In genomic region chr19:39397360-39398296, GRCh38 we compare ENCODE assay signal across 8 cellular contexts. TPM values are rescaled to one million over a fixed set of nuclear protein-coding genes. Genes with fewer than 3 reads are reported as not detected.
DNase-seq lines count a peak whose midpoint lies in the region; ATAC-seq and TF ChIP-seq lines count a peak whose summit lies in the region.

No MANE protein-coding gene starts in this region.

- peak; percentile 52 for ATAC-seq in T-helper 17 cell
- ATAC-seq in aorta (ENCODE audit: low FRiP score): peak; percentile 88

- peak overlapping the region; percentile 99 for H3K27ac Mint-ChIP-seq in T-helper 17 cell

- H3K27me3 ChIP-seq in left ventricle myocardium inferior (ENCODE audit: low read depth) (no peaks in the 10 kb centered on the region), aorta (ENCODE audit: control insufficient read depth in 1 of 2, insufficient read depth in 2 of 2, low read length in 1 of 2) (no peaks in the 10 kb centered on the region)

- WGBS in aorta, 2 donors: 23 to 28% methylated on average over 15 to 17 of the region's 17 CpGs

- H3K4me1 Mint-ChIP-seq in T-helper 17 cell: peaks cover 43% of the 10 kb centered on the region

- peaks cover 35% of the 10 kb centered on the region for H3K36me3 ChIP-seq in left ventricle myocardium inferior
- H3K36me3 ChIP-seq in aorta (ENCODE audit: control insufficient read depth in 1 of 2, insufficient read depth in 2 of 2, low read length in 1 of 2): no peaks in the 10 kb centered on the region

- H3K27me3 Mint-ChIP-seq in T-helper 17 cell: no peaks in the 10 kb centered on the region

- H3K27ac ChIP-seq in left ventricle myocardium inferior (replicated peaks) (peak overlapping the region; percentile 88), aorta (ENCODE audit: low read depth in 1 of 2, low read length in 2 of 2) (peak overlapping the region in 1 of 2 donors; percentile 86)

- H3K4me3 ChIP-seq in left ventricle myocardium inferior: peak overlapping the region; percentile 14
- H3K4me3 ChIP-seq in aorta (ENCODE audit: low read length in 2 of 2): no peak overlapping the region

- H3K9me3 ChIP-seq in T-helper 17 cell (ENCODE audit: control insufficient read depth, low read length, poor library complexity, severe bottlenecking) (no peaks in the 10 kb centered on the region), left ventricle myocardium inferior (replicated peaks) (no peaks in the 10 kb centered on the region), aorta (ENCODE audit: control insufficient read depth, low read length) (no peaks in the 10 kb centered on the region)

- DNase-seq in COR-L47 (lab: John Stamatoyannopoulos, UW) (peak; percentile 67), GOT3 (lab: John Stamatoyannopoulos, UW) (peak; percentile 66), NCI-H1436 treated with DMSO at 0.1 percent for 48 hours (lab: John Stamatoyannopoulos, UW) (peak; percentile 41), T-helper 17 cell (peak; percentile 85 to 94 (median 89)), amniotic epithelial cell (ENCODE audit: low read depth) (peak; percentile 69), left ventricle myocardium inferior (peak; percentile 91), retina (peak; percentile 82), aorta (peak; percentile 94 to 97)

- H3K36me3 Mint-ChIP-seq in T-helper 17 cell (ENCODE audit: low read depth): no peaks in the 10 kb centered on the region

- TF ChIP-seq CTCF in left ventricle myocardium inferior (IDR thresholded peaks at IDR 0.05; ENCODE audit: borderline replicate concordance): peak; percentile 99

- H3K4me1 ChIP-seq in left ventricle myocardium inferior (peaks cover 43% of the 10 kb centered on the region), aorta (ENCODE audit: control insufficient read depth in 1 of 2, insufficient read depth in 2 of 2, low read length in 2 of 2) (no peaks in the 10 kb centered on the region)

- peak overlapping the region; percentile 71 for H3K4me3 Mint-ChIP-seq in T-helper 17 cell

- intact Hi-C loops in left ventricle myocardium inferior (cut with micrococcal nuclease) (no loop called here), aorta (cut with DNase I) (loop anchor here (1.0 to 5.0 kb wide), 3 partner anchors 13 to 135 kb away; partner anchors contain the start of genes EID2B (in 1 of the 2) and PLEKHG2 (in 1 of the 2))

RNA-seq across cellular contexts. Expression of gene MED29, which starts 6.5 kb away (rescaled TPM):
- 10 to 100 TPM; 43.4 to 43.6 TPM for total RNA-seq in T-helper 17 cell
- 25.7 TPM for total RNA-seq in left ventricle myocardium inferior
- total RNA-seq in aorta: 10 to 100 TPM; 28.9 to 35.1 TPM
- polyA plus RNA-seq in aorta: 10 to 100 TPM; 26.0 to 29.7 TPM

RNA-seq across cellular contexts. Expression of gene PAF1, which starts 6.7 kb away (rescaled TPM):
- 100 to 1,000 TPM; 113 to 127 TPM for total RNA-seq in T-helper 17 cell
- total RNA-seq in left ventricle myocardium inferior: 33.2 TPM
- total RNA-seq in aorta: 10 to 100 TPM; 33.9 to 34.5 TPM
- polyA plus RNA-seq in aorta: 10 to 100 TPM; 27.7 to 43.8 TPM

RNA-seq across cellular contexts. Expression of gene ZFP36, which starts 9.0 kb away (rescaled TPM):
- total RNA-seq in T-helper 17 cell (1,000 to 10,000 TPM; 1,082 to 1,318 TPM), left ventricle myocardium inferior (34.8 TPM), aorta (100 to 1,000 TPM; 205 to 955 TPM)
- 100 to 1,000 TPM; 124 to 360 TPM for polyA plus RNA-seq in aorta

RNA-seq across cellular contexts. Expression of gene PLEKHG2, which starts 14.8 kb away (rescaled TPM):
- total RNA-seq in T-helper 17 cell: 100 to 1,000 TPM; 119 to 129 TPM
- total RNA-seq in left ventricle myocardium inferior: 14.1 TPM
- 10 to 100 TPM; 86.4 to 98.1 TPM for total RNA-seq in aorta
- 10 to 100 TPM; 15.3 to 74.4 TPM for polyA plus RNA-seq in aorta

RNA-seq across cellular contexts. Expression of gene RPS16, which starts 38.1 kb away (rescaled TPM):
- total RNA-seq in T-helper 17 cell (1,000 to 10,000 TPM; 3,790 to 3,904 TPM), left ventricle myocardium inferior (1,107 TPM), aorta (1,000 to 10,000 TPM; 1,268 to 1,273 TPM)
- 1,000 to 10,000 TPM; 3,270 to 4,459 TPM for polyA plus RNA-seq in aorta

Comparison
In these comparisons a context has a peak if more than half of its experiments do, and no peak if none do; other contexts are left out.
1. DNase-seq: peak in every context shown above with its lines; median percentile 96 in aorta; 91 in left ventricle myocardium inferior; 89 in T-helper 17 cell; 82 in retina; 69 in amniotic epithelial cell; 67 in COR-L47; 66 in GOT3; 41 in NCI-H1436 treated with DMSO at 0.1 percent for 48 hours.